10 cellular contexts compared by ENCODE assay signal in genomic region chr17:19136138-19136537, GRCh38. TPM values are rescaled to one million over a fixed set of nuclear protein-coding genes. Genes with fewer than 3 reads are reported as not detected.
DNase-seq lines count a peak whose midpoint lies in the region; ATAC-seq and TF ChIP-seq lines count a peak whose summit lies in the region.
"Not testable (repeated sequence)": the region's sequence is repeated elsewhere in the genome, so short reads cannot be mapped to it uniquely, and the experiment has no call there.
"Had no signal": no experiment of that assay in that cellular context is flagged by ENCODE, and none has a peak within 500 bp of the region (broad histone marks: within the 10 kb centered on the region; RNA-seq: fewer than 3 reads in every experiment).

No MANE protein-coding gene starts in this region.

- not testable (repeated sequence) for H3K36me3 Mint-ChIP-seq in CD4-positive, CD25-positive, alpha-beta regulatory T cell; GM23338 (ENCODE audit: low read depth); activated T-cell treated with anti-CD3 and anti-CD28 coated beads, Interleukin-2, amount 50 U/mL, for 72 hours (ENCODE audit: insufficient read depth in 2 of 2); stimulated activated memory B cell treated with anti-CD40 and anti-IgM and Interleukin-4, amounts not matched to agents 10 μg/mL and 1 μg/mL and 100 μg/mL, for 72 hours

- not testable (repeated sequence) for H3K4me2 ChIP-seq in GM23338

- TF ChIP-seq CTCF in GM23338 (conservative IDR thresholded peaks at IDR 0.05; ENCODE audit: low read depth in 2 of 2); mucosa of descending colon (IDR thresholded peaks at IDR 0.05): not testable (repeated sequence)

- H3K4me3 Mint-ChIP-seq in CD4-positive, CD25-positive, alpha-beta regulatory T cell; GM23338; activated T-cell treated with anti-CD3 and anti-CD28 coated beads, Interleukin-2, amount 50 U/mL, for 72 hours; stimulated activated memory B cell treated with anti-CD40 and anti-IgM and Interleukin-4, amounts not matched to agents 10 μg/mL and 1 μg/mL and 100 μg/mL, for 72 hours: not testable (repeated sequence)

- ATAC-seq in CD4-positive, CD25-positive, alpha-beta regulatory T cell (ENCODE audit: low read depth in 2 of 2) = peak; percentile 47 to 58
- peak; percentile 17 for ATAC-seq in GM23338
- ATAC-seq in SK-N-SH treated with all-trans-retinoic acid at 6 μM for 48 hours = peak; percentile 81
- ATAC-seq in activated T-cell treated with anti-CD3 and anti-CD28 coated beads, Interleukin-2, amount 50 U/mL, for 72 hours (replicated peaks in 1 of 2) = peak; percentile 20 to 38
- ATAC-seq in esophagus mucosa = peak; percentile 83
- peak; percentile 79 for ATAC-seq in right cardiac atrium
- ATAC-seq in mucosa of descending colon = peak; percentile 63
- peak; percentile 21 for ATAC-seq in stimulated activated memory B cell treated with anti-CD40 and anti-IgM and Interleukin-4, amounts not matched to agents 10 μg/mL and 1 μg/mL and 100 μg/mL, for 72 hours

- not testable (repeated sequence) for H2AFZ ChIP-seq in GM23338

- not testable (repeated sequence) for H4K20me1 ChIP-seq in GM23338 (replicated peaks; ENCODE audit: insufficient read depth)

- H3K4me3 ChIP-seq in CD4-positive, CD25-positive, alpha-beta regulatory T cell (ENCODE audit: low read depth, low read length); GM23338; right cardiac atrium (ENCODE audit: low read length); mucosa of descending colon: not testable (repeated sequence)

- H3K4me1 Mint-ChIP-seq in CD4-positive, CD25-positive, alpha-beta regulatory T cell; GM23338; activated T-cell treated with anti-CD3 and anti-CD28 coated beads, Interleukin-2, amount 50 U/mL, for 72 hours (ENCODE audit: low read depth); stimulated activated memory B cell treated with anti-CD40 and anti-IgM and Interleukin-4, amounts not matched to agents 10 μg/mL and 1 μg/mL and 100 μg/mL, for 72 hours: not testable (repeated sequence)

- not testable (repeated sequence) for H3K27ac Mint-ChIP-seq in CD4-positive, CD25-positive, alpha-beta regulatory T cell; GM23338; activated T-cell treated with anti-CD3 and anti-CD28 coated beads, Interleukin-2, amount 50 U/mL, for 72 hours; stimulated activated memory B cell treated with anti-CD40 and anti-IgM and Interleukin-4, amounts not matched to agents 10 μg/mL and 1 μg/mL and 100 μg/mL, for 72 hours

- H3K36me3 ChIP-seq in CD4-positive, CD25-positive, alpha-beta regulatory T cell (ENCODE audit: control insufficient read depth, insufficient read depth, low read length); GM23338 (ENCODE audit: insufficient read depth); mucosa of descending colon (ENCODE audit: low read depth): not testable (repeated sequence)

- intact Hi-C loops in right cardiac atrium (cut with DNase I); mucosa of descending colon (cut with DNase I, micrococcal nuclease): not testable (repeated sequence)

- H3F3A ChIP-seq in GM23338 (replicated peaks; ENCODE audit: low read depth) = not testable (repeated sequence)

- H3K9me3 Mint-ChIP-seq in CD4-positive, CD25-positive, alpha-beta regulatory T cell; GM23338; activated T-cell treated with anti-CD3 and anti-CD28 coated beads, Interleukin-2, amount 50 U/mL, for 72 hours; stimulated activated memory B cell treated with anti-CD40 and anti-IgM and Interleukin-4, amounts not matched to agents 10 μg/mL and 1 μg/mL and 100 μg/mL, for 72 hours: not testable (repeated sequence)

- DNase-seq in CD4-positive, CD25-positive, alpha-beta regulatory T cell; GM23338 (ENCODE audit: low spot score); activated T-cell treated with anti-CD3 and anti-CD28 coated beads, Interleukin-2, amount 50 U/mL, for 72 hours; right cardiac atrium; mucosa of descending colon: not testable (repeated sequence)

- not testable (repeated sequence) for H3K27ac ChIP-seq in CD4-positive, CD25-positive, alpha-beta regulatory T cell (ENCODE audit: insufficient read depth, low read length, poor library complexity, severe bottlenecking); GM23338 (ENCODE audit: low read depth); right cardiac atrium (ENCODE audit: low read length)

- H3K9me3 ChIP-seq in CD4-positive, CD25-positive, alpha-beta regulatory T cell (ENCODE audit: control insufficient read depth in 2 of 2, low read length in 2 of 2); right cardiac atrium (ENCODE audit: control insufficient read depth, low read length); mucosa of descending colon: not testable (repeated sequence)

- H3K79me2 ChIP-seq in GM23338 (replicated peaks; ENCODE audit: insufficient read depth) = not testable (repeated sequence)

- not testable (repeated sequence) for H3K9me2 ChIP-seq in GM23338 (ENCODE audit: insufficient read depth)

- not testable (repeated sequence) for H3K27me3 Mint-ChIP-seq in CD4-positive, CD25-positive, alpha-beta regulatory T cell; GM23338 (ENCODE audit: insufficient read depth, low read depth, poor library complexity); activated T-cell treated with anti-CD3 and anti-CD28 coated beads, Interleukin-2, amount 50 U/mL, for 72 hours (ENCODE audit: low read depth); stimulated activated memory B cell treated with anti-CD40 and anti-IgM and Interleukin-4, amounts not matched to agents 10 μg/mL and 1 μg/mL and 100 μg/mL, for 72 hours

- no CpG with 5 or more reads among the region's 17 CpGs for WGBS in right cardiac atrium

- H3K4me1 ChIP-seq in CD4-positive, CD25-positive, alpha-beta regulatory T cell (ENCODE audit: control insufficient read depth, insufficient read depth, low read length, poor library complexity, severe bottlenecking); GM23338 (ENCODE audit: insufficient read depth); right cardiac atrium (ENCODE audit: control insufficient read depth, insufficient read depth, low read length); mucosa of descending colon (ENCODE audit: low read depth): not testable (repeated sequence)

- not testable (repeated sequence) for H3K27me3 ChIP-seq in CD4-positive, CD25-positive, alpha-beta regulatory T cell (ENCODE audit: control insufficient read depth, insufficient read depth, low read length); GM23338 (ENCODE audit: insufficient read depth); right cardiac atrium (ENCODE audit: control insufficient read depth, insufficient read depth)

RNA-seq across cellular contexts. Expression of gene GRAPL, which starts 8.7 kb away (rescaled TPM):
- total RNA-seq in CD4-positive, CD25-positive, alpha-beta regulatory T cell = 37.1 TPM
- 1 to 10 TPM in 3 of 4 donors, under 1 TPM in 1; 0.80 to 1.6 (median 1.4) TPM for polyA plus RNA-seq in CD4-positive, CD25-positive, alpha-beta regulatory T cell
- 0.28 TPM in 1 of 2 replicates, not detected in the other for total RNA-seq in GM23338 (2014; rRNA removed; shearing (Covaris generic))
- polyA plus RNA-seq in GM23338 (2016; fragmentation: Nextera tagmentation; extraction: Ambion mirVana) = not detected in 2 replicates
- 1 to 10 TPM; 2.8 to 5.1 TPM for total RNA-seq in activated T-cell treated with anti-CD3 and anti-CD28 coated beads, Interleukin-2, amount 50 U/mL, for 72 hours
- total RNA-seq in esophagus mucosa = 0.48 TPM
- total RNA-seq in right cardiac atrium = 1 to 10 TPM in 3 of 4 donors, under 1 TPM in 1; 0.76 to 2.5 (median 1.5) TPM
- polyA plus RNA-seq in right cardiac atrium = 1.1 TPM
- 1 to 10 TPM; 2.0 to 4.4 (median 2.2) TPM for total RNA-seq in mucosa of descending colon
- total RNA-seq: A172, NCI-H460 had no signal

Comparison
In these comparisons a context has a peak if more than half of its experiments do, and no peak if none do; other contexts are left out.
1. ATAC-seq: peak in every context shown above with its lines; median percentile 83 in esophagus mucosa; 81 in SK-N-SH treated with all-trans-retinoic acid at 6 μM for 48 hours; 79 in right cardiac atrium; 63 in mucosa of descending colon; 52 in CD4-positive, CD25-positive, alpha-beta regulatory T cell; 29 in activated T-cell treated with anti-CD3 and anti-CD28 coated beads, Interleukin-2, amount 50 U/mL, for 72 hours; 21 in stimulated activated memory B cell treated with anti-CD40 and anti-IgM and Interleukin-4, amounts not matched to agents 10 μg/mL and 1 μg/mL and 100 μg/mL, for 72 hours; 17 in GM23338.